In genomic region chr7:25968205-25968993, GRCh38 we compare ENCODE assay signal across 8 cellular contexts.
DNase-seq lines count a peak whose midpoint lies in the region; ATAC-seq and TF ChIP-seq lines count a peak whose summit lies in the region.

No MANE protein-coding gene starts in this region.

- H4K91ac ChIP-seq in neuronal stem cell (ENCODE audit: low read depth, low read length, poor library complexity): peak overlapping the region; percentile 56

- H3K14ac ChIP-seq in neuronal stem cell (ENCODE audit: low read length): no peak overlapping the region

- no peak; the same call in 1 of the 2 replicates for TF ChIP-seq CTCF in OCI-LY7 (conservative IDR thresholded peaks at IDR 0.05; ENCODE audit: low read length)
- no peak for TF ChIP-seq CTCF in brain microvascular endothelial cell (IDR thresholded peaks at IDR 0.05; ENCODE audit: low read depth, low read length, missing control alignments)

- peak overlapping the region; percentile 35 for H3K4me3 ChIP-seq in OCI-LY7 (ENCODE audit: low read depth, low read length, poor library complexity, severe bottlenecking)
- no peak overlapping the region for H3K4me3 ChIP-seq in neuronal stem cell (ENCODE audit: low read length in 2 of 2)
- H3K4me3 ChIP-seq in brain microvascular endothelial cell (ENCODE audit: low read depth, low read length): no peak overlapping the region

- intact Hi-C loops in OCI-LY7 (cut with micrococcal nuclease; ENCODE audit: unreplicated experiment): loop anchor here (1.0 to 5.0 kb wide), 5 partner anchors 17 to 430 kb away; partner anchors contain the start of genes CBX3, HNRNPA2B1 and NFE2L3
- intact Hi-C loops in cardiac septum (cut with DNase I): no loop called here

- no peak overlapping the region for H4K8ac ChIP-seq in neuronal stem cell (ENCODE audit: low read depth, low read length)

- 0 out of 2 replicates have a peak, but pooled peaks cover 4% of the 10 kb centered on the region for H3K9me3 ChIP-seq in OCI-LY7 (ENCODE audit: low read length)
- H3K9me3 ChIP-seq in neuronal stem cell (replicated peaks in 1 of 2; ENCODE audit: control insufficient read depth in 2 of 2, insufficient read depth in 1 of 2, low read depth in 1 of 2, low read length in 2 of 2): no peaks in the 10 kb centered on the region

- CTCF ChIA-PET in OCI-LY7 (lab: Charles Lee; ENCODE audit: unreplicated experiment): no interaction called here

- no peak overlapping the region for H2BK12ac ChIP-seq in neuronal stem cell (ENCODE audit: low read length)

- peak; percentile 74 for ATAC-seq in GM18867 (IDR thresholded peaks at IDR 0.05; ENCODE audit: unreplicated experiment)
- ATAC-seq in HG02642 (IDR thresholded peaks at IDR 0.05; ENCODE audit: poor library complexity, unreplicated experiment): peak; percentile 69

- no TSS peak for BruUV-seq in OCI-LY7 (replicated peaks; lab: Mats Ljungman, UMichigan)

- H3K79me1 ChIP-seq in neuronal stem cell (ENCODE audit: low read depth, low read length): no peaks in the 10 kb centered on the region

- H3K9ac ChIP-seq in neuronal stem cell (ENCODE audit: low read depth, low read length, poor library complexity): no peak overlapping the region

- H2AFZ ChIP-seq in OCI-LY7 (ENCODE audit: low read length): peak overlapping the region; percentile 85
- no peak overlapping the region for H2AFZ ChIP-seq in neuronal stem cell (ENCODE audit: low read length)

- no peaks in the 10 kb centered on the region for H4K20me1 ChIP-seq in OCI-LY7 (ENCODE audit: insufficient read depth, low read length)

- in situ Hi-C loops in brain microvascular endothelial cell (cut with HindIII; ENCODE audit: low pct_ligation_motif_present, low sequenced_read_pairs): no loop called here

- no peak overlapping the region for H3K18ac ChIP-seq in neuronal stem cell (ENCODE audit: low read length)

- no peaks in the 10 kb centered on the region for H3K36me3 ChIP-seq in OCI-LY7 (ENCODE audit: insufficient read depth, low read length)
- no peaks in the 10 kb centered on the region for H3K36me3 ChIP-seq in neuronal stem cell (replicated peaks in 1 of 2; ENCODE audit: control insufficient read depth in 2 of 2, insufficient read depth in 2 of 2, low read length in 2 of 2)
- H3K36me3 ChIP-seq in brain microvascular endothelial cell (replicated peaks): no peaks in the 10 kb centered on the region

- POLR2A ChIA-PET in OCI-LY7 (lab: Charles Lee): interaction anchor here (0.5 to 2.6 kb wide), 10 partner anchors 9 to 429 kb away, joined by 3 to 15 read pairs (median 4); partner anchors contain the start of gene HNRNPA2B1

- H3K9me2 ChIP-seq in OCI-LY7 (ENCODE audit: insufficient read depth, low read length): no peaks in the 10 kb centered on the region

- H2BK5ac ChIP-seq in neuronal stem cell (ENCODE audit: low read length): no peak overlapping the region

- H2BK120ac ChIP-seq in neuronal stem cell (ENCODE audit: low read depth, low read length): no peak overlapping the region

- H3K27me3 ChIP-seq in neuronal stem cell (ENCODE audit: control insufficient read depth in 3 of 3, insufficient read depth in 3 of 3, low read depth in 1 of 3, low read length in 3 of 3): peaks cover 0 to 11% (median 0%) of the 10 kb centered on the region in 3 experiments
- no peaks in the 10 kb centered on the region for H3K27me3 ChIP-seq in brain microvascular endothelial cell (replicated peaks)

- H2AK5ac ChIP-seq in neuronal stem cell (ENCODE audit: low read depth, low read length): no peak overlapping the region

- no peak overlapping the region for H2BK15ac ChIP-seq in neuronal stem cell (ENCODE audit: low read length)

- WGBS in neuronal stem cell (ENCODE audit: extremely low coverage in 2 of 2, insufficient read length in 2 of 2, insufficient replicate concordance in 1 of 2), 2 donors: no CpG with 5 or more reads among the region's 24 CpGs

- H3K4ac ChIP-seq in neuronal stem cell (ENCODE audit: low read length): no peak overlapping the region

- no peaks in the 10 kb centered on the region for H3K79me2 ChIP-seq in OCI-LY7 (ENCODE audit: insufficient read depth, low read depth, low read length)

- DNase-seq in OCI-LY7 (ENCODE audit: low spot score): peak; percentile 97
- no peak for DNase-seq in neuronal stem cell (ENCODE audit: low spot score)
- DNase-seq in cardiac septum (ENCODE audit: low spot score): no peak
- DNase-seq in OCI-M1 (lab: John Stamatoyannopoulos, UW): no peak
- no peak for DNase-seq in brain microvascular endothelial cell
- no peak for DNase-seq in NCI-H226

- peaks cover 67% of the 10 kb centered on the region for H3K4me1 ChIP-seq in OCI-LY7 (ENCODE audit: insufficient read depth, low read length, poor library complexity, severe bottlenecking)
- H3K4me1 ChIP-seq in neuronal stem cell (ENCODE audit: control insufficient read depth in 2 of 2, insufficient read depth in 1 of 2, low read depth in 1 of 2, low read length in 2 of 2): no peaks in the 10 kb centered on the region

- H3K27ac ChIP-seq in OCI-LY7 (ENCODE audit: low read depth, low read length, poor library complexity, severe bottlenecking) (peak overlapping the region; percentile 94), neuronal stem cell (replicated peaks; ENCODE audit: low read length) (no peak overlapping the region), brain microvascular endothelial cell (no peak overlapping the region)

- H3K4me2 ChIP-seq in OCI-LY7 (ENCODE audit: low read length) (peak overlapping the region; percentile 89), neuronal stem cell (ENCODE audit: insufficient read depth, low read length, poor library complexity, severe bottlenecking) (no peak overlapping the region)

- H3K23ac ChIP-seq in neuronal stem cell (ENCODE audit: low read depth, low read length, poor library complexity): no peak overlapping the region
